Comparison of ENCODE assay signal across 8 cellular contexts in the genomic region with DNA sequence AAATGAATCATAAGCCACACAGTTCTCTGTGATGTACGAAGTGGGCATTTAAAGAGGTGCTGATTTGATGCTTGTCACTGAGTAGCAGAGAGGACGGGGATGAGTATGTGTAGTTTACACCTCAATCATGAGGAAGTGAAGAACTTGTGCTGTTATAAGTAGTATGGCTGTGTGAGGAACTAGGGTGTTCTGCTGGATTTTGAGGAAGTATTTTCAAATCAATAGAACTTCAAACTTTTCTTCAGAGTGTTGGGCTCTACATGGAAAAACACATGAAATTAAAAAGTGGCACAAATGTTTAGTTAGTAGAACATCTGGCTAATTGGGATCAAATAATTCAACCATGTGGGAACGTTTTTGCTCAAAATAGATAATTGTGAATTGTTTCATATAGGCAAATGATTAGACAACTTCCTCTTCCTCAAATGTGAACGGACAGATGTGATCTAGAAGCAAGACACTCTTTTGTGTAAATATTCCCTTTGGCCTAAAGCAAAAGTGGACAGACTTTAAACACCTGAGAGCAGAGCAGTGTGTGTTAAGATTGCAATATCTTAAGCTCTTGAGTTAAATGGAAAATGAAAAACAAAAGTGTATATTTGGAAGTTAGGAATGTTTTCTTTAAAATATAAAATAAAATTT.
A peak's percentile ranks its signal among the peaks of the same experiment; 100 is the strongest.
DNase-seq lines count a peak whose midpoint lies in the region; ATAC-seq and TF ChIP-seq lines count a peak whose summit lies in the region.

No MANE protein-coding gene starts in this region.

- H3K79me2 ChIP-seq in Loucy (ENCODE audit: insufficient read depth, low read length) (no peaks in the 10 kb centered on the region), parathyroid adenoma (no peaks in the 10 kb centered on the region)

- no peak overlapping the region for H3K27ac ChIP-seq in parathyroid adenoma

- H3K4me1 ChIP-seq in Loucy (ENCODE audit: insufficient read depth, low read length, poor library complexity, severe bottlenecking): no peaks in the 10 kb centered on the region
- H3K4me1 ChIP-seq in parathyroid adenoma: no peaks in the 10 kb centered on the region

- H3K36me3 ChIP-seq in Loucy (ENCODE audit: insufficient read depth, low read length) (no peaks in the 10 kb centered on the region), parathyroid adenoma (ENCODE audit: control insufficient read depth, insufficient read depth, low read length) (no peaks in the 10 kb centered on the region)

- H3K27me3 ChIP-seq in Loucy (ENCODE audit: insufficient read depth, low read length, poor library complexity, severe bottlenecking): no peaks in the 10 kb centered on the region
- no peaks in the 10 kb centered on the region for H3K27me3 ChIP-seq in parathyroid adenoma (ENCODE audit: control insufficient read depth, insufficient read depth, low read length)

- H3K4me3 ChIP-seq in Loucy (ENCODE audit: low read length, poor library complexity, severe bottlenecking): no peak overlapping the region
- H3K4me3 ChIP-seq in parathyroid adenoma (ENCODE audit: low read depth, low read length): no peak overlapping the region

- H3K27me3 Mint-ChIP-seq in chondrocyte (ENCODE audit: low read depth): no peaks in the 10 kb centered on the region

- peak overlapping the region; percentile 10; the same call in 1 of the 2 replicates for H2AFZ ChIP-seq in Loucy (ENCODE audit: low read length)
- peak overlapping the region; percentile 30 for H2AFZ ChIP-seq in parathyroid adenoma

- H3K4me1 Mint-ChIP-seq in chondrocyte (ENCODE audit: low read depth): peaks cover 10% of the 10 kb centered on the region

- no peaks in the 10 kb centered on the region for H3K9me3 Mint-ChIP-seq in chondrocyte (ENCODE audit: low read depth)

- H3K27ac Mint-ChIP-seq in chondrocyte (ENCODE audit: unreplicated experiment): no peak overlapping the region

- H3K4me3 Mint-ChIP-seq in chondrocyte (ENCODE audit: unreplicated experiment): no peak overlapping the region

- H3K9ac ChIP-seq in Loucy (ENCODE audit: low read depth, low read length, poor library complexity, severe bottlenecking): no peak overlapping the region
- H3K9ac ChIP-seq in parathyroid adenoma: no peak overlapping the region

- ATAC-seq in GM18907 (IDR thresholded peaks at IDR 0.05; ENCODE audit: unreplicated experiment) (peak; percentile 81), HG02798 (IDR thresholded peaks at IDR 0.05; ENCODE audit: poor library complexity, unreplicated experiment) (peak; percentile 60), SK-N-SH treated with all-trans-retinoic acid at 6 μM for 48 hours (no peak)

- no peak for TF ChIP-seq CTCF in Loucy (conservative IDR thresholded peaks at IDR 0.05; ENCODE audit: low read length)
- no peak for TF ChIP-seq CTCF in parathyroid adenoma (IDR thresholded peaks at IDR 0.05)
- no peak for TF ChIP-seq CTCF in chondrocyte (IDR thresholded peaks at IDR 0.05)

- H3K36me3 Mint-ChIP-seq in chondrocyte (ENCODE audit: low read depth): no peaks in the 10 kb centered on the region

- no peaks in the 10 kb centered on the region for H4K20me1 ChIP-seq in Loucy (ENCODE audit: insufficient read depth, low read length, poor library complexity, severe bottlenecking)

- H3F3A ChIP-seq in Loucy (ENCODE audit: low read depth): no peaks in the 10 kb centered on the region

- no peak overlapping the region for H3K4me2 ChIP-seq in Loucy (ENCODE audit: low read depth, low read length, poor library complexity, severe bottlenecking)
- H3K4me2 ChIP-seq in parathyroid adenoma (ENCODE audit: low read length): no peak overlapping the region

- H3K9me2 ChIP-seq in Loucy (replicated peaks; ENCODE audit: low read depth, low read length): no peaks in the 10 kb centered on the region

- H3K9me3 ChIP-seq in Loucy (ENCODE audit: insufficient read depth, low read depth, low read length) (no peaks in the 10 kb centered on the region), parathyroid adenoma (ENCODE audit: control insufficient read depth, low read length) (no peaks in the 10 kb centered on the region)

- DNase-seq in chondrocyte (ENCODE audit: low spot score): no peak
- no peak for DNase-seq in DMS53 treated with DMSO at 0.1 percent for 48 hours (lab: John Stamatoyannopoulos, UW; ENCODE audit: unreplicated experiment)
- DNase-seq in DMS153 (lab: John Stamatoyannopoulos, UW): no peak

TF ChIP-seq in SK-N-SH treated with all-trans-retinoic acid at 6 μM for 48 hours, 23 proteins besides CTCF, POLR2A, EP300 and RAD21:
- TF ChIP-seq ZC3H10 (CRISPR knock-in tag; IDR thresholded peaks at IDR 0.05) (no peak), ZNF8 (CRISPR knock-in tag; IDR thresholded peaks at IDR 0.05) (no peak), OSR1 (CRISPR knock-in tag; IDR thresholded peaks at IDR 0.05) (no peak), PPARA (CRISPR knock-in tag; IDR thresholded peaks at IDR 0.05; ENCODE audit: borderline replicate concordance) (no peak), ISL1 (CRISPR knock-in tag; IDR thresholded peaks at IDR 0.05) (no peak)
TF ChIP-seq in SK-N-SH treated with all-trans-retinoic acid at 6 μM for 48 hours: peak in this region for 0.
